8 cellular contexts compared by ENCODE assay signal in the genomic region with DNA sequence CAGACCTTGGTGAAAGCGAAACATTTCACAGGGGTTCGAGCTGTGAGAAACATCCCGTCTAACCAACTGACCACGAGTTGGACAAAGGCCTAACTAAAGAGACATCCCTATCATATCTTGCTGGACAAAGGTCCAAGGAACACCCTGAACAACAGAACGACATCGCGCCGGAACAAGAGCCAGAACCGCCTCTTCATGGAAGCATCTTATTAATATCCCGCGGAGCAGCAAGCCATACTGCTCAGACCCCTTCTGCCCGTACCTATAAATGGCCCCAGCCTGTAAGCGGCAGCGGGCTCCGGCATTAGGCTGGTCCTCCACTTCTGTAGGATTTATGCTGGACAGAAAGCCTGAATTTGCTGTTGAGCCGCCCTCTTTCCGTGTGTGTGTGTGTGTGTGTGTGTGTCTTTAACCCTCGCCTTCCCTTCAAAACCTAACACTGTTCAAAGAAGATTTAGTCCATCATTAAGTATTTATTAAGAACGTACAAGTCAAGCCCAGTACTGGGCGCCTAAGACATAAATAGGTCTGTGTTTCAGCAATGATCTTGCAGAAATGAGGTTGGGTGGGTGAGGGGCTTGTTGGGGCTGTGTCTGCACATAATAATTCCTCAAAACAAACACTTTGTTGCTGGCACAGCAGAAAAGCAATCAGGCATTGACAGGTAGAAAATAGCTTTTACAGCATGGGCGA. TPM values are rescaled to one million over a fixed set of nuclear protein-coding genes. Genes with fewer than 3 reads are reported as not detected.
A peak's percentile ranks its signal among the peaks of the same experiment; 100 is the strongest.
DNase-seq lines count a peak whose midpoint lies in the region; ATAC-seq, FAIRE-seq and TF ChIP-seq lines count a peak whose summit lies in the region.

No MANE protein-coding gene starts in this region.

- TF ChIP-seq EP300 in A549 (IDR thresholded peaks at IDR 0.05) = no peak

- H3K4me1 ChIP-seq in A549 (peaks cover 7% of the 10 kb centered on the region; the same call in 2 of the 3 replicates), HUES6 (ENCODE audit: control insufficient read depth, insufficient read depth, low read length) (peaks cover 4% of the 10 kb centered on the region; the same call in 1 of the 2 replicates), keratinocyte (ENCODE audit: control insufficient read depth, extremely low read depth, insufficient read depth, low read length) (peaks cover 18% of the 10 kb centered on the region), urinary bladder (ENCODE audit: insufficient read depth) (peaks cover 1% of the 10 kb centered on the region)

- TF ChIP-seq CTCF in A549 (IDR thresholded peaks at IDR 0.05) (no peak), keratinocyte (optimal IDR thresholded peaks at IDR 0.05 in 1 of 3, IDR thresholded peaks at IDR 0.05 in 1 of 3, conservative IDR thresholded peaks at IDR 0.05 in 1 of 3; ENCODE audit: extremely low read depth in 1 of 3, insufficient read depth in 2 of 3, low read length in 3 of 3) (no peak)

- H3K27me3 ChIP-seq in HUES6 (ENCODE audit: control insufficient read depth, insufficient read depth, low read length) (peaks cover 22% of the 10 kb centered on the region), keratinocyte (ENCODE audit: control insufficient read depth, extremely low read depth, insufficient read depth, low read length) (no peaks in the 10 kb centered on the region)

- H3K9ac ChIP-seq in HUES6 (ENCODE audit: low read length) (peak overlapping the region; percentile 67), keratinocyte (ENCODE audit: control insufficient read depth, extremely low read depth, insufficient read depth, low read length) (peak overlapping the region; percentile 98)

- 49% methylated on average over 21 of the region's 21 CpGs for WGBS in A549 (ENCODE audit: missing lambda C conversion rate)
- 7% methylated on average over 21 of the region's 21 CpGs for WGBS in urinary bladder

- POLR2A ChIA-PET in A549 (lab: Yijun Ruan, JAX) = no interaction called here

- H3K9me3 ChIP-seq in A549 (no peaks in the 10 kb centered on the region), HUES6 (ENCODE audit: control insufficient read depth, insufficient read depth, low read depth, low read length) (no peaks in the 10 kb centered on the region), keratinocyte (ENCODE audit: control insufficient read depth, low read depth, low read length) (no peaks in the 10 kb centered on the region)

- peak overlapping the region; percentile 85 for H3K4me2 ChIP-seq in A549
- peak overlapping the region; percentile 75 for H3K4me2 ChIP-seq in keratinocyte (ENCODE audit: control insufficient read depth, extremely low read depth, insufficient read depth, low read depth, low read length)

- no peaks in the 10 kb centered on the region for H3K36me3 ChIP-seq in HUES6 (ENCODE audit: control insufficient read depth, insufficient read depth, low read length)
- H3K36me3 ChIP-seq in keratinocyte (ENCODE audit: control insufficient read depth in 2 of 2, extremely low read depth in 1 of 2, insufficient read depth in 2 of 2, low read length in 2 of 2) = no peaks in the 10 kb centered on the region
- H3K36me3 ChIP-seq in urinary bladder (ENCODE audit: insufficient read depth) = no peaks in the 10 kb centered on the region

- no peaks in the 10 kb centered on the region for H3K9me1 ChIP-seq in keratinocyte (ENCODE audit: control insufficient read depth, extremely low read depth, insufficient read depth, low read length)

- no peak for TF ChIP-seq RAD21 in A549 (conservative IDR thresholded peaks at IDR 0.05 in 1 of 2, IDR thresholded peaks at IDR 0.05 in 1 of 2)

- H3K27ac ChIP-seq in A549 (no peak overlapping the region), HUES6 (ENCODE audit: low read depth, low read length) (no peak overlapping the region), keratinocyte (ENCODE audit: control insufficient read depth, insufficient read depth, low read length) (peak overlapping the region; percentile 93), urinary bladder (ENCODE audit: low read depth) (no peak overlapping the region)

- peaks cover 55% of the 10 kb centered on the region for H3K79me2 ChIP-seq in keratinocyte (ENCODE audit: control insufficient read depth, insufficient read depth, low read length)

- DNase-seq in A549 (ENCODE audit: low read depth in 1 of 2, low spot score in 1 of 2) (peak in 1 of 2 experiments; percentile 29), amniotic epithelial cell (ENCODE audit: low read depth) (peak; percentile 71), keratinocyte (ENCODE audit: low read depth, low spot score) (no peak), NCI-H1092 (lab: John Stamatoyannopoulos, UW) (no peak)

- H4K20me1 ChIP-seq in keratinocyte (ENCODE audit: control insufficient read depth, extremely low read depth, insufficient read depth, low read length) = no peaks in the 10 kb centered on the region

- ATAC-seq in A549 (peak in 1 of 2 experiments; percentile 3; a peak in 3 of 6 replicates), HG02973 (IDR thresholded peaks at IDR 0.05; ENCODE audit: unreplicated experiment) (no peak), HG03280 (IDR thresholded peaks at IDR 0.05; ENCODE audit: unreplicated experiment) (no peak)

- CTCF ChIA-PET in A549 (lab: Yijun Ruan, JAX) = interaction anchor here (0.7 to 1.8 kb wide), 3 partner anchors 17 to 118 kb away, joined by 4 to 7 read pairs (median 4); no protein-coding TSS in a partner anchor

- H3K4me3 ChIP-seq in A549 (peak overlapping the region; percentile 47), HUES6 (ENCODE audit: low read depth, low read length) (peak overlapping the region; percentile 88), keratinocyte (ENCODE audit: control insufficient read depth in 2 of 3, extremely low read depth in 1 of 3, insufficient read depth in 2 of 3, low read depth in 1 of 3, low read length in 3 of 3) (peak overlapping the region; percentile 82 to 94 (median 87)), urinary bladder (ENCODE audit: low read depth, low read length) (peak overlapping the region; percentile 42)

- no peak for FAIRE-seq in A549 (lab: Jason Lieb, UNC)
- FAIRE-seq in keratinocyte (lab: Jason Lieb, UNC) = peak; percentile 34

- peak overlapping the region; percentile 96 for H2AFZ ChIP-seq in keratinocyte (ENCODE audit: control insufficient read depth, low read length)

- no peak for TF ChIP-seq POLR2A in A549 (IDR thresholded peaks at IDR 0.05; ENCODE audit: low read length)

- dilution Hi-C loops in keratinocyte (cut with MboI; ENCODE audit: extremely low pct_ligation_motif_present, low sequenced_read_pairs) = no loop called here

TF ChIP-seq in A549, 52 proteins besides CTCF, POLR2A, EP300 and RAD21:
- TF ChIP-seq, protein P1, sequence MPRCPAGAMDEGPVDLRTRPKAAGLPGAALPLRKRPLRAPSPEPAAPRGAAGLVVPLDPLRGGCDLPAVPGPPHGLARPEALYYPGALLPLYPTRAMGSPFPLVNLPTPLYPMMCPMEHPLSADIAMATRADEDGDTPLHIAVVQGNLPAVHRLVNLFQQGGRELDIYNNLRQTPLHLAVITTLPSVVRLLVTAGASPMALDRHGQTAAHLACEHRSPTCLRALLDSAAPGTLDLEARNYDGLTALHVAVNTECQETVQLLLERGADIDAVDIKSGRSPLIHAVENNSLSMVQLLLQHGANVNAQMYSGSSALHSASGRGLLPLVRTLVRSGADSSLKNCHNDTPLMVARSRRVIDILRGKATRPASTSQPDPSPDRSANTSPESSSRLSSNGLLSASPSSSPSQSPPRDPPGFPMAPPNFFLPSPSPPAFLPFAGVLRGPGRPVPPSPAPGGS (IDR thresholded peaks at IDR 0.05) = no peak
- TF ChIP-seq RCOR1 (IDR thresholded peaks at IDR 0.05; ENCODE audit: low read depth, low read length) = no peak
- TF ChIP-seq MAFK (IDR thresholded peaks at IDR 0.05; ENCODE audit: partially characterized antibody) = peak; percentile 63
- no peak for TF ChIP-seq RNF2 (IDR thresholded peaks at IDR 0.05; ENCODE audit: borderline replicate concordance, low read depth)
- no peak for TF ChIP-seq POLR2AphosphoS2 (conservative IDR thresholded peaks at IDR 0.05; ENCODE audit: low read length)
- no peak for TF ChIP-seq FOSB (CRISPR knock-in tag; IDR thresholded peaks at IDR 0.05)
- no peak for TF ChIP-seq EHMT2 (IDR thresholded peaks at IDR 0.05; ENCODE audit: low read depth)
- no peak for TF ChIP-seq BHLHE40 (IDR thresholded peaks at IDR 0.05; ENCODE audit: low read depth, low read length)

RNA-seq across cellular contexts. Expression of a gene that starts 1.9 kb away (rescaled TPM):
- polyA plus RNA-seq in A549 (2011; rRNA removed) (1.0 and 1.3 TPM in 2 replicates), A549 (2017; fragmentation: RNase III; extraction: RNeasy Plus Mini Kit Qiagen cat#74134 plus additional on column Dnase treatment) (1.5 to 2.3 TPM (median 1.9 TPM) in 3 replicates), keratinocyte (7.4 to 18.9 TPM (median 14.0 TPM) in 3 replicates), urinary bladder (0.22 TPM)
- 0.13 and 0.15 TPM in 2 replicates for polyA plus RNA-seq in A549 (2012; cell fraction: cytosol; rRNA removed)
- 0.20 and 0.31 TPM in 2 replicates for polyA plus RNA-seq in A549 (2012; cell fraction: nucleus; rRNA removed)
- polyA minus RNA-seq in A549 (2011; rRNA and poly(A)+ RNA removed) = 0.58 and 0.74 TPM in 2 replicates
- 21.9 TPM for polyA plus RNA-seq in keratinocyte (2011; ENCODE audit: low read depth)
- 3.6 and 7.5 TPM in 2 replicates for polyA plus RNA-seq in keratinocyte (2011; cell fraction: cytosol; rRNA removed)
- polyA plus RNA-seq in keratinocyte (2011; cell fraction: nucleus; rRNA removed) = 34.2 and 48.0 TPM in 2 replicates
- 18.2 and 22.2 TPM in 2 replicates for polyA plus RNA-seq in keratinocyte (2012; ENCODE audit: low replicate concordance)
- polyA minus RNA-seq in keratinocyte = 15.7 to 26.9 TPM (median 19.1 TPM) in 3 replicates
- 11.5 TPM for polyA minus RNA-seq in keratinocyte (2011; cell fraction: cytosol; rRNA and poly(A)+ RNA removed)
- 44.7 and 87.0 TPM in 2 replicates for polyA minus RNA-seq in keratinocyte (2011; cell fraction: nucleus; rRNA and poly(A)+ RNA removed)
- total RNA-seq in urinary bladder = 1.2 TPM
